Comparison of ENCODE assay signal across 1 cellular context in the genomic region with DNA sequence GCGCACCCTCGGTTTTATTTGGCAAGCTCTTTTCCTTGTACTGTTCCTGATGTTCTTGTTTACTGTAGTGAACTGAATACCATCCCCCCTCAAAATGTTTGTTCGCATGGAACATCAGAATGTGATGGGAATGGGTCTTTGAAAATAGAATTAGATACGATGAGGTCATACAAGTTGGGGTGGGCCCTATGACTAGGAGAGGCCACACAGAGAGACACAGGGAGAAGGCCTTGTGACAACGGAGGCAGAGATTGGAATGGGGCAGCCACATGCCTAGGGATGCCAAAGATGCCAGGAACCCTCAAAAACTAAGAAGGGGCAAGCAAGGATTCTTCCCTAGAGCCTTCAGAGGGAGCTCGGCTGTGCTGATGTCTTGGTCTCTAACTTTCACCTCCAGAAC.
TF ChIP-seq lines count a peak whose summit lies in the region.

No MANE protein-coding gene starts in this region.

TF ChIP-seq in HepG2, 621 proteins besides CTCF, POLR2A, EP300 and RAD21 (continued from another document):
- TF ChIP-seq, protein P1, sequence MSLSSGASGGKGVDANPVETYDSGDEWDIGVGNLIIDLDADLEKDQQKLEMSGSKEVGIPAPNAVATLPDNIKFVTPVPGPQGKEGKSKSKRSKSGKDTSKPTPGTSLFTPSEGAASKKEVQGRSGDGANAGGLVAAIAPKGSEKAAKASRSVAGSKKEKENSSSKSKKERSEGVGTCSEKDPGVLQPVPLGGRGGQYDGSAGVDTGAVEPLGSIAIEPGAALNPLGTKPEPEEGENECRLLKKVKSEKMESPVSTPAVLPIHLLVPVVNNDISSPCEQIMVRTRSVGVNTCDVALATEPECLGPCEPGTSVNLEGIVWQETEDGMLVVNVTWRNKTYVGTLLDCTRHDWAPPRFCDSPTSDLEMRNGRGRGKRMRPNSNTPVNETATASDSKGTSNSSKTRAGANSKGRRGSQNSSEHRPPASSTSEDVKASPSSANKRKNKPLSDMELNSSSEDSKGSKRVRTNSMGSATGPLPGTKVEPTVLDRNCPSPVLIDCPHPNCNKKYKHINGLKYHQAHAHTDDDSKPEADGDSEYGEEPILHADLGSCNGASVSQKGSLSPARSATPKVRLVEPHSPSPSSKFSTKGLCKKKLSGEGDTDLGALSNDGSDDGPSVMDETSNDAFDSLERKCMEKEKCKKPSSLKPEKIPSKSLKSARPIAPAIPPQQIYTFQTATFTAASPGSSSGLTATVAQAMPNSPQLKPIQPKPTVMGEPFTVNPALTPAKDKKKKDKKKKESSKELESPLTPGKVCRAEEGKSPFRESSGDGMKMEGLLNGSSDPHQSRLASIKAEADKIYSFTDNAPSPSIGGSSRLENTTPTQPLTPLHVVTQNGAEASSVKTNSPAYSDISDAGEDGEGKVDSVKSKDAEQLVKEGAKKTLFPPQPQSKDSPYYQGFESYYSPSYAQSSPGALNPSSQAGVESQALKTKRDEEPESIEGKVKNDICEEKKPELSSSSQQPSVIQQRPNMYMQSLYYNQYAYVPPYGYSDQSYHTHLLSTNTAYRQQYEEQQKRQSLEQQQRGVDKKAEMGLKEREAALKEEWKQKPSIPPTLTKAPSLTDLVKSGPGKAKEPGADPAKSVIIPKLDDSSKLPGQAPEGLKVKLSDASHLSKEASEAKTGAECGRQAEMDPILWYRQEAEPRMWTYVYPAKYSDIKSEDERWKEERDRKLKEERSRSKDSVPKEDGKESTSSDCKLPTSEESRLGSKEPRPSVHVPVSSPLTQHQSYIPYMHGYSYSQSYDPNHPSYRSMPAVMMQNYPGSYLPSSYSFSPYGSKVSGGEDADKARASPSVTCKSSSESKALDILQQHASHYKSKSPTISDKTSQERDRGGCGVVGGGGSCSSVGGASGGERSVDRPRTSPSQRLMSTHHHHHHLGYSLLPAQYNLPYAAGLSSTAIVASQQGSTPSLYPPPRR (CRISPR knock-in tag; IDR thresholded peaks at IDR 0.05; ENCODE audit: borderline replicate concordance), result no peak
TF ChIP-seq in HepG2: peak in this region for 1.
